16 cellular contexts compared by ENCODE assay signal in genomic region chr6:39903656-39904055, GRCh38. TPM values are rescaled to one million over a fixed set of nuclear protein-coding genes. Genes with fewer than 3 reads are reported as not detected.
DNase-seq lines count a peak whose midpoint lies in the region; ATAC-seq and TF ChIP-seq lines count a peak whose summit lies in the region.
"Had no signal": no experiment of that assay in that cellular context is flagged by ENCODE, and none has a peak within 500 bp of the region (broad histone marks: within the 10 kb centered on the region; RNA-seq: fewer than 3 reads in every experiment).

No MANE protein-coding gene starts in this region.

- TF ChIP-seq CTCF in chondrocyte (IDR thresholded peaks at IDR 0.05): no peak

- H3K27me3 Mint-ChIP-seq in chondrocyte (ENCODE audit: low read depth): no peaks in the 10 kb centered on the region

- H3K4me3 Mint-ChIP-seq in chondrocyte (ENCODE audit: unreplicated experiment): no peak overlapping the region
- H3K4me3 Mint-ChIP-seq: CD4-positive, alpha-beta memory T cell; GM23338; H9 had no signal

- H3K36me3 Mint-ChIP-seq in chondrocyte (ENCODE audit: low read depth): peaks cover 42% of the 10 kb centered on the region
- H3K36me3 Mint-ChIP-seq: CD4-positive, alpha-beta memory T cell had no signal

- H3K9me3 Mint-ChIP-seq in chondrocyte (ENCODE audit: low read depth): no peaks in the 10 kb centered on the region
- H3K9me3 Mint-ChIP-seq: GM23338, H9 had no signal

- H3K4me1 Mint-ChIP-seq in chondrocyte (ENCODE audit: low read depth): peaks cover 4% of the 10 kb centered on the region
- H3K4me1 Mint-ChIP-seq: CD4-positive, alpha-beta memory T cell; H9 had no signal

- no peak for DNase-seq in chondrocyte (ENCODE audit: low spot score)
- DNase-seq in epidermal melanocyte (ENCODE audit: insufficient read length, low spot score): peak; percentile 10
- peak; percentile 75 for DNase-seq in posterior vena cava (ENCODE audit: low spot score)
- DNase-seq in NOMO-1 treated with DMSO at 0.1 percent for 48 hours (lab: John Stamatoyannopoulos, UW; ENCODE audit: unreplicated experiment): no peak
- no peak for DNase-seq in T-helper 1 cell
- DNase-seq: C1 segment of cervical spinal cord; Calu3; CD4-positive, alpha-beta memory T cell; COR-L47; DMS53; DMS79 treated with DMSO at 0.1 percent for 48 hours; GF-D8; H9 had no signal

- H3K27ac Mint-ChIP-seq in chondrocyte (ENCODE audit: unreplicated experiment): peak overlapping the region; percentile 32
- H3K27ac Mint-ChIP-seq: CD4-positive, alpha-beta memory T cell; GM23338 had no signal

- ATAC-seq in HG03457 (IDR thresholded peaks at IDR 0.05; ENCODE audit: unreplicated experiment): no peak
- ATAC-seq: GM23338, HCT116 had no signal

- intact Hi-C loops in posterior vena cava (cut with DNase I): no loop called here

RNA-seq across cellular contexts. Expression of gene MOCS1, which starts 30.6 kb away (rescaled TPM):
- 13.3 to 36.6 TPM (median 35.2 TPM) in 3 replicates for total RNA-seq in chondrocyte
- 10 to 100 TPM; 18.3 to 27.3 TPM for total RNA-seq in posterior vena cava

Comparison
In these comparisons a context has a peak if more than half of its experiments do, and no peak if none do; other contexts are left out.
1. DNase-seq: peak in epidermal melanocyte (single experiment) and posterior vena cava (single experiment); none in chondrocyte (single experiment), NOMO-1 treated with DMSO at 0.1 percent for 48 hours (single experiment) and T-helper 1 cell (0 of 5).